Comparison of ENCODE assay signal across 26 cellular contexts in genomic region chr4:136985683-136986082, GRCh38.
"Had no signal": no experiment of that assay in that cellular context is flagged by ENCODE, and none has a peak within 500 bp of the region (broad histone marks: within the 10 kb centered on the region; RNA-seq: fewer than 3 reads in every experiment).

No MANE protein-coding gene starts in this region.

- H3K4me1 ChIP-seq: colonic mucosa, esophagus squamous epithelium, parathyroid adenoma, sigmoid colon, spleen, tibial nerve, upper lobe of right lung, uterus had no signal

- H3K9me3 ChIP-seq: colonic mucosa, esophagus squamous epithelium, sigmoid colon, thoracic aorta, uterus had no signal

- H3K4me3 ChIP-seq: colonic mucosa, esophagus squamous epithelium, lung, sigmoid colon, skin epidermis, spleen, thoracic aorta, tibial nerve, upper lobe of right lung, uterus had no signal

- H3K36me3 Mint-ChIP-seq: immature natural killer cell; memory B cell; natural killer cell; stimulated activated naive B cell treated with anti-CD40 and anti-IgM and Interleukin-4, amounts not matched to agents 10 μg/mL and 1 μg/mL and 100 μg/mL, for 72 hours had no signal

- H3K27ac ChIP-seq: colonic mucosa, esophagus squamous epithelium, parathyroid adenoma, sigmoid colon, skin epidermis, spleen, thoracic aorta, tibial nerve, upper lobe of right lung, uterus had no signal

- H3K9ac ChIP-seq: parathyroid adenoma had no signal

- DNase-seq: colonic mucosa; effector CD8-positive, alpha-beta T cell; erythroblast; esophagus squamous epithelium; foreskin melanocyte; hypothalamus; immature natural killer cell; islet precursor cell; kidney glomerular epithelial cell; natural killer cell; right cardiac atrium; sigmoid colon; spleen; stimulated activated naive B cell treated with anti-CD40 and anti-IgM and Interleukin-4, amounts not matched to agents 10 μg/mL and 1 μg/mL and 100 μg/mL, for 72 hours; upper lobe of right lung; uterus had no signal

- H3K36me3 ChIP-seq: colonic mucosa, esophagus squamous epithelium, sigmoid colon, spleen, thoracic aorta, tibial nerve, upper lobe of right lung, uterus had no signal

- H3K27ac Mint-ChIP-seq: dendritic cell treated with granulocyte-macrophage colony-stimulating factor and Interleukin-4, amounts not matched to agents 40 ng/mL and 50 ng/mL, for 4 days; immature natural killer cell; memory B cell; natural killer cell; progenitor cell of endocrine pancreas; stimulated activated naive B cell treated with anti-CD40 and anti-IgM and Interleukin-4, amounts not matched to agents 10 μg/mL and 1 μg/mL and 100 μg/mL, for 72 hours; stimulated activated naive CD8-positive, alpha-beta T cell treated with anti-CD3 and anti-CD28 coated beads, Interleukin-15, Interleukin-2, amounts not matched to agents 100 ng/mL and 50 ng/mL, for 24 hours had no signal

- H3K4me3 Mint-ChIP-seq: dendritic cell treated with granulocyte-macrophage colony-stimulating factor and Interleukin-4, amounts not matched to agents 40 ng/mL and 50 ng/mL, for 4 days; immature natural killer cell; memory B cell; natural killer cell; neural crest cell; stimulated activated naive B cell treated with anti-CD40 and anti-IgM and Interleukin-4, amounts not matched to agents 10 μg/mL and 1 μg/mL and 100 μg/mL, for 72 hours; stimulated activated naive CD8-positive, alpha-beta T cell treated with anti-CD3 and anti-CD28 coated beads, Interleukin-15, Interleukin-2, amounts not matched to agents 100 ng/mL and 50 ng/mL, for 24 hours had no signal

- H3K9me3 Mint-ChIP-seq: neural crest cell; stimulated activated naive B cell treated with anti-CD40 and anti-IgM and Interleukin-4, amounts not matched to agents 10 μg/mL and 1 μg/mL and 100 μg/mL, for 72 hours had no signal

- H2AFZ ChIP-seq: parathyroid adenoma had no signal

- H3K27me3 Mint-ChIP-seq: dendritic cell treated with granulocyte-macrophage colony-stimulating factor and Interleukin-4, amounts not matched to agents 40 ng/mL and 50 ng/mL, for 4 days; memory B cell; progenitor cell of endocrine pancreas; stimulated activated naive B cell treated with anti-CD40 and anti-IgM and Interleukin-4, amounts not matched to agents 10 μg/mL and 1 μg/mL and 100 μg/mL, for 72 hours; stimulated activated naive CD8-positive, alpha-beta T cell treated with anti-CD3 and anti-CD28 coated beads, Interleukin-15, Interleukin-2, amounts not matched to agents 100 ng/mL and 50 ng/mL, for 24 hours had no signal

- H3K4me1 Mint-ChIP-seq: immature natural killer cell; memory B cell; natural killer cell; neural crest cell; stimulated activated naive B cell treated with anti-CD40 and anti-IgM and Interleukin-4, amounts not matched to agents 10 μg/mL and 1 μg/mL and 100 μg/mL, for 72 hours had no signal

- H3K27me3 ChIP-seq: colonic mucosa, esophagus squamous epithelium, sigmoid colon, spleen, tibial nerve, upper lobe of right lung, uterus had no signal

- ATAC-seq: natural killer cell; right cardiac atrium; stimulated activated naive B cell treated with anti-CD40 and anti-IgM and Interleukin-4, amounts not matched to agents 10 μg/mL and 1 μg/mL and 100 μg/mL, for 72 hours; upper lobe of right lung had no signal

- H3K79me2 ChIP-seq: parathyroid adenoma had no signal
